ENCODE assay signal across 26 cellular contexts in the genomic region with DNA sequence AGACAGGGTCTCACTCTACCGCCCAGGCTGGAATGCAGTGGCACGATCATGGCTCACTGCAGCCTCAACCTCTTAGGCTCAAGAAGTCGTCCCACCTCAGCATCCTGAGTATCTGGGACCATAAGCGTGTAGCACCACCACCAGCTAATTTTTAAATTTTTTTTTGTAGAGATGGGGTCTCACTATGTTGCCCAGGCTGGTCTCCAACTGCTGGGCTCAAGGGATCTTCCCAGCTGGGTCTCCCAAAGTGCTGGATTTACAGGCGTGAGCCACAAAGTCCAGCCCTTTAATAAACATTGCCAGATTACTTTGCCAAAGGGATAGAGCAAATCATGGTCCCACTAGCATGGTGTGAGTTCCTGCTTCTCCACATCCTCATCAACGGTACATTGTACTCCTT. TPM values are rescaled to one million over a fixed set of nuclear protein-coding genes. Genes with fewer than 3 reads are reported as not detected.
DNase-seq lines count a peak whose midpoint lies in the region; ATAC-seq, FAIRE-seq and TF ChIP-seq lines count a peak whose summit lies in the region.
"Had no signal": no experiment of that assay in that cellular context is flagged by ENCODE, and none has a peak within 500 bp of the region (broad histone marks: within the 10 kb centered on the region; RNA-seq: fewer than 3 reads in every experiment).

No MANE protein-coding gene starts in this region.

- H3K79me2 ChIP-seq in HepG2 (ENCODE audit: insufficient read depth, low read length) (no peaks in the 10 kb centered on the region), osteoblast (ENCODE audit: insufficient read depth, low read length) (no peaks in the 10 kb centered on the region)

- FAIRE-seq in HepG2 (lab: Jason Lieb, UNC) = no peak
- FAIRE-seq: A549, D721Med, GM12878, GM19239, H1 had no signal

- TF ChIP-seq POLR2A in HepG2 (IDR thresholded peaks at IDR 0.05; ENCODE audit: insufficient read depth in 1 of 2, low read depth in 2 of 2, low read length in 2 of 2) = no peak

- H3K4me3 ChIP-seq in HepG2 (replicated peaks in 1 of 3; ENCODE audit: insufficient read depth in 1 of 3, low read depth in 2 of 3, low read length in 3 of 3) = no peak overlapping the region
- H3K4me3 ChIP-seq in osteoblast (ENCODE audit: insufficient read depth, low read length) = no peak overlapping the region
- H3K4me3 ChIP-seq: A549; BLaER1 treated with 17β-estradiol and CSF1 and Interleukin-3, amounts not matched to agents 10 nM and 100 nM; GM12878; GM23248 had no signal

- H3K9me3 Mint-ChIP-seq in WTC11 = no peaks in the 10 kb centered on the region
- H3K9me3 Mint-ChIP-seq in activated CD8-positive, alpha-beta memory T cell treated with anti-CD3 and anti-CD28 coated beads, Interleukin-2, amount 10 ng/mL, durations not matched to agents 7 days and 5 days (ENCODE audit: low read depth) = no peaks in the 10 kb centered on the region
- H3K9me3 Mint-ChIP-seq: CD14-positive monocyte; CD4-positive, alpha-beta T cell; CD8-positive, alpha-beta memory T cell had no signal

- H3K27ac Mint-ChIP-seq in WTC11 = no peak overlapping the region
- no peak overlapping the region for H3K27ac Mint-ChIP-seq in activated CD8-positive, alpha-beta memory T cell treated with anti-CD3 and anti-CD28 coated beads, Interleukin-2, amount 10 ng/mL, durations not matched to agents 7 days and 5 days
- H3K27ac Mint-ChIP-seq: CD14-positive monocyte; CD4-positive, alpha-beta T cell had no signal

- TF ChIP-seq EP300 in HepG2 (IDR thresholded peaks at IDR 0.05; ENCODE audit: low read depth in 2 of 2, low read length in 2 of 2) (no peak), HepG2 (CRISPR knock-in tag; IDR thresholded peaks at IDR 0.05; ENCODE audit: borderline replicate concordance) (no peak)

- 98% methylated on average over 6 of the region's 6 CpGs for WGBS in HepG2 (ENCODE audit: low lambda C conversion rate)

- in situ Hi-C loops in HepG2 (cut with HindIII; ENCODE audit: extremely low pct_ligation_motif_present, low pct_unique_long_range_greater_than_20kb) = no loop called here

- peaks cover 27 to 63% of the 10 kb centered on the region in 2 experiments for H3K36me3 ChIP-seq in HepG2 (replicated peaks in 1 of 2; ENCODE audit: control insufficient read depth in 1 of 2, insufficient read depth in 2 of 2, low read length in 2 of 2)
- H3K36me3 ChIP-seq in osteoblast (ENCODE audit: insufficient read depth, low read length) = peaks cover 75% of the 10 kb centered on the region

- H3K4me2 ChIP-seq in HepG2 (ENCODE audit: low read depth, low read length) (no peak overlapping the region), osteoblast (ENCODE audit: insufficient read depth, low read length) (no peak overlapping the region)
- H3K4me2 ChIP-seq: A549; BLaER1 treated with 17β-estradiol and CSF1 and Interleukin-3, amounts not matched to agents 10 nM and 100 nM had no signal

- TF ChIP-seq RAD21 in HepG2 (CRISPR knock-in tag; IDR thresholded peaks at IDR 0.05) = no peak

- DNase-seq in WTC11 (ENCODE audit: low spot score) (no peak), HepG2 (ENCODE audit: low spot score) (no peak), osteoblast (ENCODE audit: insufficient read length, low spot score, missing footprints) (no peak), NOMO-1 treated with DMSO at 0.1 percent for 48 hours (lab: John Stamatoyannopoulos, UW; ENCODE audit: unreplicated experiment) (no peak)
- DNase-seq in activated CD8-positive, alpha-beta memory T cell treated with anti-CD3 and anti-CD28 coated beads, Interleukin-2, amount 10 ng/mL, durations not matched to agents 7 days and 5 days = no peak
- DNase-seq: 8988T; ACHN; AML-193; BE2C; CD4-positive, alpha-beta T cell; CD8-positive, alpha-beta memory T cell; DMS 273 treated with DMSO at 0.1 percent for 48 hours; DMS79; EL; GDM1; GM23248; H7; HCEC 1CT had no signal

- H3K9me3 ChIP-seq in HepG2 (ENCODE audit: low read length) = no peaks in the 10 kb centered on the region
- H3K9me3 ChIP-seq in osteoblast (ENCODE audit: low read depth, low read length) = no peaks in the 10 kb centered on the region
- H3K9me3 ChIP-seq: A549; BE2C; BLaER1 treated with 17β-estradiol and CSF1 and Interleukin-3, amounts not matched to agents 10 nM and 100 nM had no signal

- H2AFZ ChIP-seq in HepG2 (ENCODE audit: low read length) (no peak overlapping the region), osteoblast (ENCODE audit: low read length) (no peak overlapping the region)
- H2AFZ ChIP-seq: GM23248 had no signal

- intact Hi-C loops in HepG2 (cut with micrococcal nuclease; ENCODE audit: unreplicated experiment) = no loop called here

- peaks cover 33% of the 10 kb centered on the region for H3K36me3 Mint-ChIP-seq in WTC11
- peaks cover 10% of the 10 kb centered on the region for H3K36me3 Mint-ChIP-seq in activated CD8-positive, alpha-beta memory T cell treated with anti-CD3 and anti-CD28 coated beads, Interleukin-2, amount 10 ng/mL, durations not matched to agents 7 days and 5 days

- ATAC-seq in WTC11 (no peak), HepG2 (no peak)
- no peak for ATAC-seq in activated CD8-positive, alpha-beta memory T cell treated with anti-CD3 and anti-CD28 coated beads, Interleukin-2, amount 10 ng/mL, durations not matched to agents 7 days and 5 days
- ATAC-seq: A549, GM12878 had no signal

- no peaks in the 10 kb centered on the region for H3K27me3 Mint-ChIP-seq in WTC11 (ENCODE audit: low read depth)
- no peaks in the 10 kb centered on the region for H3K27me3 Mint-ChIP-seq in activated CD8-positive, alpha-beta memory T cell treated with anti-CD3 and anti-CD28 coated beads, Interleukin-2, amount 10 ng/mL, durations not matched to agents 7 days and 5 days
- H3K27me3 Mint-ChIP-seq: CD4-positive, alpha-beta T cell; CD8-positive, alpha-beta memory T cell had no signal

- no peaks in the 10 kb centered on the region for H3K27me3 ChIP-seq in HepG2 (ENCODE audit: control insufficient read depth in 1 of 2, insufficient read depth in 2 of 2, low read length in 2 of 2)
- no peaks in the 10 kb centered on the region for H3K27me3 ChIP-seq in osteoblast (ENCODE audit: insufficient read depth, low read length)
- H3K27me3 ChIP-seq: BE2C; BLaER1 treated with 17β-estradiol and CSF1 and Interleukin-3, amounts not matched to agents 10 nM and 100 nM had no signal

- TF ChIP-seq CTCF in 22Rv1 (IDR thresholded peaks at IDR 0.05) (no peak), WTC11 (IDR thresholded peaks at IDR 0.05) (no peak), HepG2 (CRISPR knock-in tag; IDR thresholded peaks at IDR 0.05) (no peak), osteoblast (IDR thresholded peaks at IDR 0.05; ENCODE audit: extremely low read depth, low read depth, low read length) (no peak)

- no peaks in the 10 kb centered on the region for H4K20me1 ChIP-seq in HepG2 (ENCODE audit: insufficient read depth, low read length)
- H4K20me1 ChIP-seq in osteoblast (ENCODE audit: insufficient read depth, low read length) = peaks cover 12% of the 10 kb centered on the region

- CTCF ChIA-PET in WTC11 (lab: Charles Lee) (interaction anchor here (0.8 to 1.4 kb wide), 3 partner anchors 39 to 42 kb away, joined by 3 read pairs; no protein-coding TSS in a partner anchor), HepG2 (lab: Yijun Ruan, JAX; ENCODE audit: low intra/inter-chr PET ratio, low total read pairs) (no interaction called here)
- CTCF ChIA-PET in activated CD8-positive, alpha-beta memory T cell treated with anti-CD3 and anti-CD28 coated beads, Interleukin-2, amount 10 ng/mL, durations not matched to agents 7 days and 5 days (lab: Charles Lee) = no interaction called here

- H3K27ac ChIP-seq in 22Rv1 (peak overlapping the region; percentile 85; the same call in 1 of the 2 replicates), HepG2 (ENCODE audit: extremely low read length, insufficient read depth, low read length) (no peak overlapping the region), osteoblast (ENCODE audit: low read depth, low read length) (no peak overlapping the region)
- H3K27ac ChIP-seq: A549; BLaER1 treated with 17β-estradiol and CSF1 and Interleukin-3, amounts not matched to agents 10 nM and 100 nM; GM23248 had no signal

- POLR2A ChIA-PET in WTC11 (lab: Charles Lee) = interaction anchor here (1.0 kb wide), 1 partner anchor 80 kb away, joined by 4 read pairs; no protein-coding TSS in a partner anchor
- POLR2A ChIA-PET in HepG2 (lab: Yijun Ruan, JAX) = no interaction called here

- H3K4me1 Mint-ChIP-seq in WTC11 = no peaks in the 10 kb centered on the region
- no peaks in the 10 kb centered on the region for H3K4me1 Mint-ChIP-seq in activated CD8-positive, alpha-beta memory T cell treated with anti-CD3 and anti-CD28 coated beads, Interleukin-2, amount 10 ng/mL, durations not matched to agents 7 days and 5 days
- H3K4me1 Mint-ChIP-seq: CD14-positive monocyte; CD8-positive, alpha-beta memory T cell had no signal

- no peak overlapping the region for H3K9ac ChIP-seq in HepG2 (ENCODE audit: insufficient read depth, low read depth, low read length)
- H3K9ac ChIP-seq: BLaER1 treated with 17β-estradiol and CSF1 and Interleukin-3, amounts not matched to agents 10 nM and 100 nM; GM23248 had no signal

- no peak overlapping the region for H3K4me3 Mint-ChIP-seq in WTC11
- H3K4me3 Mint-ChIP-seq in activated CD8-positive, alpha-beta memory T cell treated with anti-CD3 and anti-CD28 coated beads, Interleukin-2, amount 10 ng/mL, durations not matched to agents 7 days and 5 days = no peak overlapping the region
- H3K4me3 Mint-ChIP-seq: CD14-positive monocyte; CD4-positive, alpha-beta T cell; CD8-positive, alpha-beta memory T cell had no signal

- H3K4me1 ChIP-seq in HepG2 (ENCODE audit: insufficient read depth, low read length) (peaks cover 9% of the 10 kb centered on the region; the same call in 1 of the 2 replicates), osteoblast (ENCODE audit: insufficient read depth, low read length) (peaks cover 8% of the 10 kb centered on the region)
- H3K4me1 ChIP-seq: A549; BE2C; BLaER1 treated with 17β-estradiol and CSF1 and Interleukin-3, amounts not matched to agents 10 nM and 100 nM had no signal

- BruUV-seq in HepG2 (replicated peaks; lab: Mats Ljungman, UMichigan) = no TSS peak

RNA-seq across cellular contexts. Expression of gene KMT5B, which starts 45.6 kb away (rescaled TPM):
- 39.3 to 43.8 TPM (median 39.8 TPM) in 3 replicates for total RNA-seq in WTC11 (2021)
- 23.7 and 32.5 TPM in 2 replicates for total RNA-seq in HepG2 (2016; rRNA removed; fragmentation: Illumina TruSeq; extraction: Trizol)
- total RNA-seq in HepG2 (2016; cell fraction: cytosol; rRNA removed; fragmentation: Illumina TruSeq; extraction: Trizol; ENCODE audit: low read depth) = 14.5 and 15.9 TPM in 2 replicates
- 25.4 and 32.9 TPM in 2 replicates for total RNA-seq in HepG2 (2016; cell fraction: insoluble cytoplasmic fraction; rRNA removed; fragmentation: Illumina TruSeq; extraction: Trizol)
- total RNA-seq in HepG2 (2016; cell fraction: membrane; rRNA removed; fragmentation: Illumina TruSeq; extraction: Trizol) = 24.7 and 24.9 TPM in 2 replicates
- total RNA-seq in HepG2 (2016; cell fraction: nucleus; rRNA removed; fragmentation: Illumina TruSeq; extraction: Trizol) = 23.0 and 26.3 TPM in 2 replicates
- polyA plus RNA-seq in HepG2 (2011; rRNA removed) = 14.4 and 17.6 TPM in 2 replicates
- polyA plus RNA-seq in HepG2 (2011; cell fraction: cytosol; rRNA removed) = 7.2 and 11.1 TPM in 2 replicates
- 15.9 and 23.4 TPM in 2 replicates for polyA plus RNA-seq in HepG2 (2011; cell fraction: nucleus; rRNA removed)
- polyA plus RNA-seq in HepG2 (2012) = 30.8 and 38.6 TPM in 2 replicates
- polyA plus RNA-seq in HepG2 (2016; cell fraction: cytosol; fragmentation: Illumina TruSeq; extraction: Trizol; ENCODE audit: low read depth) = 7.4 and 9.2 TPM in 2 replicates
- polyA plus RNA-seq in HepG2 (2016; cell fraction: insoluble cytoplasmic fraction; fragmentation: Illumina TruSeq; extraction: Trizol; ENCODE audit: low read depth) = 29.4 and 31.2 TPM in 2 replicates
- 16.3 and 18.5 TPM in 2 replicates for polyA plus RNA-seq in HepG2 (2016; cell fraction: membrane; fragmentation: Illumina TruSeq; extraction: Trizol; ENCODE audit: low read depth)
- polyA plus RNA-seq in HepG2 (2016; cell fraction: nucleus; fragmentation: Illumina TruSeq; extraction: Trizol; ENCODE audit: insufficient read depth, low read depth) = 29.1 and 30.5 TPM in 2 replicates
- polyA minus RNA-seq in HepG2 (2011; rRNA and poly(A)+ RNA removed; ENCODE audit: low replicate concordance) = 13.3 and 14.0 TPM in 2 replicates
- polyA minus RNA-seq in HepG2 (2011; cell fraction: cytosol; rRNA and poly(A)+ RNA removed) = 13.9 TPM in 2 replicates
- polyA minus RNA-seq in HepG2 (2011; cell fraction: nucleus; rRNA and poly(A)+ RNA removed) = 47.9 and 58.2 TPM in 2 replicates
- 10 to 100 TPM; 15.1 to 20.3 TPM for total RNA-seq in activated CD8-positive, alpha-beta memory T cell treated with anti-CD3 and anti-CD28 coated beads, Interleukin-2, amount 10 ng/mL, durations not matched to agents 7 days and 5 days
- total RNA-seq in osteoblast = 27.1 and 29.8 TPM in 2 replicates

RNA-seq across cellular contexts. Expression of gene CHKA, which starts 46.3 kb away (rescaled TPM):
- total RNA-seq in WTC11 (2021) (62.6 to 76.1 TPM (median 64.0 TPM) in 3 replicates), HepG2 (2016; rRNA removed; fragmentation: Illumina TruSeq; extraction: Trizol) (83.6 and 92.7 TPM in 2 replicates), osteoblast (26.5 and 29.0 TPM in 2 replicates)
- total RNA-seq in HepG2 (2016; cell fraction: cytosol; rRNA removed; fragmentation: Illumina TruSeq; extraction: Trizol; ENCODE audit: low read depth) = 19.2 and 23.2 TPM in 2 replicates
- 87.5 and 87.8 TPM in 2 replicates for total RNA-seq in HepG2 (2016; cell fraction: insoluble cytoplasmic fraction; rRNA removed; fragmentation: Illumina TruSeq; extraction: Trizol)
- total RNA-seq in HepG2 (2016; cell fraction: membrane; rRNA removed; fragmentation: Illumina TruSeq; extraction: Trizol) = 52.5 and 57.2 TPM in 2 replicates
- total RNA-seq in HepG2 (2016; cell fraction: nucleus; rRNA removed; fragmentation: Illumina TruSeq; extraction: Trizol) = 127 and 148 TPM in 2 replicates
- 61.1 and 71.6 TPM in 2 replicates for polyA plus RNA-seq in HepG2 (2011; rRNA removed)
- polyA plus RNA-seq in HepG2 (2011; cell fraction: cytosol; rRNA removed) = 53.1 and 55.7 TPM in 2 replicates
- polyA plus RNA-seq in HepG2 (2011; cell fraction: nucleus; rRNA removed) = 87.9 and 97.8 TPM in 2 replicates
- 57.3 and 69.6 TPM in 2 replicates for polyA plus RNA-seq in HepG2 (2012)
- polyA plus RNA-seq in HepG2 (2016; cell fraction: cytosol; fragmentation: Illumina TruSeq; extraction: Trizol; ENCODE audit: low read depth) = 17.1 and 18.4 TPM in 2 replicates
- polyA plus RNA-seq in HepG2 (2016; cell fraction: insoluble cytoplasmic fraction; fragmentation: Illumina TruSeq; extraction: Trizol; ENCODE audit: low read depth) = 91.8 and 101 TPM in 2 replicates
- 34.6 and 36.0 TPM in 2 replicates for polyA plus RNA-seq in HepG2 (2016; cell fraction: membrane; fragmentation: Illumina TruSeq; extraction: Trizol; ENCODE audit: low read depth)
- 309 and 329 TPM in 2 replicates for polyA plus RNA-seq in HepG2 (2016; cell fraction: nucleus; fragmentation: Illumina TruSeq; extraction: Trizol; ENCODE audit: insufficient read depth, low read depth)
- 46.2 and 97.9 TPM in 2 replicates for polyA minus RNA-seq in HepG2 (2011; rRNA and poly(A)+ RNA removed; ENCODE audit: low replicate concordance)
- polyA minus RNA-seq in HepG2 (2011; cell fraction: cytosol; rRNA and poly(A)+ RNA removed) = 41.1 and 41.4 TPM in 2 replicates
- 84.0 and 96.3 TPM in 2 replicates for polyA minus RNA-seq in HepG2 (2011; cell fraction: nucleus; rRNA and poly(A)+ RNA removed)
- total RNA-seq in activated CD8-positive, alpha-beta memory T cell treated with anti-CD3 and anti-CD28 coated beads, Interleukin-2, amount 10 ng/mL, durations not matched to agents 7 days and 5 days = 10 to 100 TPM in 1 of 2 experiments, 1 to 10 TPM in 1; 5.3 to 12.9 TPM
